Comparison of ENCODE assay signal across 15 cellular contexts in the genomic region with DNA sequence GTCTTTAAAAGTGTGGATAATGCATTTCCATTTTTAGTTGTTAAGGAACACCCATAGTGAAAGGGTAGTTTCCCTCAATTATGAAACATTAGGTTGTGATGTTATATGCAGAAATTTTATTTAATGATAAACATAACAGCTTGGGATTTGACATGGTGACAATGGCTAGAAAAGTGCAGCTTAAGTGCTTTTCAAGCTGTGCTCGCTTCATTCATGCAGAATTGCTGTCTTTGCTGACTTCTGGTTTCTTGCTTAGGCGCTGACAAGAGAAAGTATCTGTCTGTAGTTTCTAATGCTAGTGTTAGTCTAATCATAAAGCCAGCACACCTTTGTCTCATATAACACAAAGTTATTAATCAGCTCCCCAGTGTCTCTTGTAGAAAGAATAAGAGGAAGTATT.
DNase-seq lines count a peak whose midpoint lies in the region; ATAC-seq and TF ChIP-seq lines count a peak whose summit lies in the region.
"Had no signal": no experiment of that assay in that cellular context is flagged by ENCODE, and none has a peak within 500 bp of the region (broad histone marks: within the 10 kb centered on the region; RNA-seq: fewer than 3 reads in every experiment).

No MANE protein-coding gene starts in this region.

- H3K27me3 ChIP-seq in right atrium auricular region = no peaks in the 10 kb centered on the region
- H3K27me3 ChIP-seq: BLaER1 treated with 17β-estradiol and CSF1 and Interleukin-3, amounts not matched to agents 10 nM and 100 nM had no signal

- ATAC-seq in HG03280 (IDR thresholded peaks at IDR 0.05; ENCODE audit: unreplicated experiment) = no peak
- ATAC-seq: CD8-positive, alpha-beta T cell; HCT116; HepG2 had no signal

- H3K4me3 ChIP-seq in right atrium auricular region = no peak overlapping the region
- H3K4me3 ChIP-seq: BLaER1 treated with 17β-estradiol and CSF1 and Interleukin-3, amounts not matched to agents 10 nM and 100 nM had no signal

- DNase-seq in NCI-H510A treated with DMSO at 0.1 percent for 48 hours (lab: John Stamatoyannopoulos, UW) (peak; percentile 15), NCI-H510A (lab: John Stamatoyannopoulos, UW) (no peak), NCI-H146 (lab: John Stamatoyannopoulos, UW) (peak; percentile 59), NCI-H69 (lab: John Stamatoyannopoulos, UW) (peak; percentile 51), right atrium auricular region (ENCODE audit: low spot score) (no peak)
- DNase-seq: Calu3, DMS79 treated with DMSO at 0.1 percent for 48 hours, GF-D8, GOT3, H7 had no signal

- no peaks in the 10 kb centered on the region for H3K36me3 ChIP-seq in right atrium auricular region
- H3K36me3 ChIP-seq: BLaER1 treated with 17β-estradiol and CSF1 and Interleukin-3, amounts not matched to agents 10 nM and 100 nM had no signal

- H3K4me1 ChIP-seq in right atrium auricular region = no peaks in the 10 kb centered on the region

- no peaks in the 10 kb centered on the region for H3K9me3 ChIP-seq in right atrium auricular region
- H3K9me3 ChIP-seq: BLaER1 treated with 17β-estradiol and CSF1 and Interleukin-3, amounts not matched to agents 10 nM and 100 nM had no signal

- H3K27ac ChIP-seq in right atrium auricular region = no peak overlapping the region
- H3K27ac ChIP-seq: BLaER1 treated with 17β-estradiol and CSF1 and Interleukin-3, amounts not matched to agents 10 nM and 100 nM had no signal

- TF ChIP-seq CTCF in right atrium auricular region (IDR thresholded peaks at IDR 0.05) = no peak

Comparison
In these comparisons a context has a peak if more than half of its experiments do, and no peak if none do; other contexts are left out.
1. DNase-seq: peak in NCI-H510A treated with DMSO at 0.1 percent for 48 hours (single experiment), NCI-H146 (single experiment) and NCI-H69 (single experiment); none in NCI-H510A (single experiment) and right atrium auricular region (single experiment).